Comparison of ENCODE assay signal across 15 cellular contexts in the genomic region with DNA sequence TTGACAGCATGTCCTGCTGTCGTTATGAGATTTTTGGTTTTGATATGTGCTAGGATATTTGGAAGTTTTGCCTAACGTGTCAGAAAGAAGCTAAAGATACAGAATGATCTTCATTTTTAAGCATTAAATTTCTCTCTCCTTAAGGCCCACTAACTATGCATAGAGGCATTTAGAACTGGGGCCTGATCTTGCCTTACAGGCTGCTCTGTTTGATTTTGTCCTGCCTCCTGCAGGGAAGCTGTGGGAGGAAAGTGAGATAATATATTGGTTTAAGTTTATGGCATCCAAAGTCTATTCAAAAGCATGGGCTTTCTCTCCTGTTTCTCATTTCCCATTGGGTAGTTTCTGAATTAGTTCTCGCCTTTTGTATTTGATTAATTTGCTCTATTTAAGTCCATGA.
DNase-seq lines count a peak whose midpoint lies in the region; ATAC-seq and TF ChIP-seq lines count a peak whose summit lies in the region.
"Had no signal": no experiment of that assay in that cellular context is flagged by ENCODE, and none has a peak within 500 bp of the region (broad histone marks: within the 10 kb centered on the region; RNA-seq: fewer than 3 reads in every experiment).

No MANE protein-coding gene starts in this region.

- no peak overlapping the region for H2AFZ ChIP-seq in GM23338

- peaks cover 26% of the 10 kb centered on the region for H3K4me1 Mint-ChIP-seq in GM23338
- peaks cover 61% of the 10 kb centered on the region for H3K4me1 Mint-ChIP-seq in activated naive CD8-positive, alpha-beta T cell (ENCODE audit: low read depth)
- no peaks in the 10 kb centered on the region for H3K4me1 Mint-ChIP-seq in stimulated activated effector memory CD8-positive, alpha-beta T cell treated with anti-CD3 and anti-CD28 coated beads, Interleukin-12 subunit alpha, Interleukin-12 subunit beta, amount 100 ng/mL, for 72 hours

- no peak overlapping the region for H3K4me3 Mint-ChIP-seq in GM23338
- H3K4me3 Mint-ChIP-seq in activated naive CD8-positive, alpha-beta T cell = peak overlapping the region; percentile 18
- no peak overlapping the region for H3K4me3 Mint-ChIP-seq in stimulated activated effector memory CD8-positive, alpha-beta T cell treated with anti-CD3 and anti-CD28 coated beads, Interleukin-12 subunit alpha, Interleukin-12 subunit beta, amount 100 ng/mL, for 72 hours

- H3K4me3 ChIP-seq in GM23338 (no peak overlapping the region), HUES48 (ENCODE audit: low read depth, low read length) (no peak overlapping the region), mesendoderm (ENCODE audit: low read length) (no peak overlapping the region), SJCRH30 (no peak overlapping the region)

- H4K5ac ChIP-seq in mesendoderm (ENCODE audit: low read length) = no peak overlapping the region

- no peak overlapping the region for H4K8ac ChIP-seq in mesendoderm (ENCODE audit: low read depth, low read length)

- no CpG with 5 or more reads among the region's 3 CpGs for WGBS in mesendoderm (ENCODE audit: extremely low coverage, insufficient coverage, low lambda C conversion rate)

- H3K36me3 ChIP-seq in GM23338 (ENCODE audit: insufficient read depth) (no peaks in the 10 kb centered on the region), HUES48 (ENCODE audit: control insufficient read depth, insufficient read depth, low read length) (no peaks in the 10 kb centered on the region), mesendoderm (ENCODE audit: control insufficient read depth, insufficient read depth, low read length) (no peaks in the 10 kb centered on the region), SJCRH30 (no peaks in the 10 kb centered on the region)

- H2BK120ac ChIP-seq in mesendoderm (ENCODE audit: low read depth, low read length) = no peak overlapping the region

- H3K4me2 ChIP-seq in GM23338 (no peak overlapping the region), mesendoderm (ENCODE audit: low read length) (no peak overlapping the region)

- no peaks in the 10 kb centered on the region for H4K20me1 ChIP-seq in GM23338 (replicated peaks; ENCODE audit: insufficient read depth)

- no peak overlapping the region for H3K18ac ChIP-seq in mesendoderm (ENCODE audit: low read length)

- H3K9me3 Mint-ChIP-seq in GM23338 = no peaks in the 10 kb centered on the region
- H3K9me3 Mint-ChIP-seq in activated naive CD8-positive, alpha-beta T cell (ENCODE audit: low read depth) = peaks cover 3% of the 10 kb centered on the region
- H3K9me3 Mint-ChIP-seq in stimulated activated effector memory CD8-positive, alpha-beta T cell treated with anti-CD3 and anti-CD28 coated beads, Interleukin-12 subunit alpha, Interleukin-12 subunit beta, amount 100 ng/mL, for 72 hours = peaks cover 9% of the 10 kb centered on the region

- H3K9me3 ChIP-seq in HUES48 (ENCODE audit: control insufficient read depth, insufficient read depth, low read length) (no peaks in the 10 kb centered on the region), SJCRH30 (replicated peaks) (no peaks in the 10 kb centered on the region)

- TF ChIP-seq CTCF in GM23338 (conservative IDR thresholded peaks at IDR 0.05; ENCODE audit: low read depth in 2 of 2) = no peak

- no peak overlapping the region for H3K56ac ChIP-seq in mesendoderm (ENCODE audit: low read length)

- no peaks in the 10 kb centered on the region for H3K79me1 ChIP-seq in mesendoderm (ENCODE audit: low read length)

- DNase-seq in GM23338 (ENCODE audit: low spot score) (no peak), mesendoderm (peak; percentile 47), cerebellar cortex (ENCODE audit: low spot score) (no peak), SJCRH30 (no peak)
- DNase-seq in stimulated activated effector memory CD8-positive, alpha-beta T cell treated with anti-CD3 and anti-CD28 coated beads, Interleukin-12 subunit alpha, Interleukin-12 subunit beta, amount 100 ng/mL, for 72 hours (ENCODE audit: low spot score in 2 of 2) = no peak
- DNase-seq: AML-193, IMR-90, NCI-H1417 treated with DMSO at 0.1 percent for 48 hours, NCI-H2029, NCI-H2171, NCI-H526 had no signal

- H2BK15ac ChIP-seq in mesendoderm (replicated peaks; ENCODE audit: low read depth) = no peak overlapping the region

- H3K27ac Mint-ChIP-seq in GM23338 = no peak overlapping the region
- peak overlapping the region; percentile 64 for H3K27ac Mint-ChIP-seq in activated naive CD8-positive, alpha-beta T cell
- H3K27ac Mint-ChIP-seq in stimulated activated effector memory CD8-positive, alpha-beta T cell treated with anti-CD3 and anti-CD28 coated beads, Interleukin-12 subunit alpha, Interleukin-12 subunit beta, amount 100 ng/mL, for 72 hours = no peak overlapping the region

- H3K27me3 ChIP-seq in GM23338 (ENCODE audit: insufficient read depth) (no peaks in the 10 kb centered on the region), HUES48 (ENCODE audit: control insufficient read depth, insufficient read depth, low read length) (no peaks in the 10 kb centered on the region), mesendoderm (ENCODE audit: insufficient read depth, low read length, poor library complexity) (no peaks in the 10 kb centered on the region), SJCRH30 (peaks cover 3% of the 10 kb centered on the region)

- no peaks in the 10 kb centered on the region for H3F3A ChIP-seq in GM23338 (replicated peaks; ENCODE audit: low read depth)

- peak; percentile 57; the same call in 2 of the 3 replicates for ATAC-seq in GM23338
- no peak for ATAC-seq in stimulated activated effector memory CD8-positive, alpha-beta T cell treated with anti-CD3 and anti-CD28 coated beads, Interleukin-12 subunit alpha, Interleukin-12 subunit beta, amount 100 ng/mL, for 72 hours
- ATAC-seq: Right ventricle myocardium inferior had no signal

- no peaks in the 10 kb centered on the region for H3K36me3 Mint-ChIP-seq in GM23338 (ENCODE audit: low read depth)
- H3K36me3 Mint-ChIP-seq in activated naive CD8-positive, alpha-beta T cell = no peaks in the 10 kb centered on the region
- no peaks in the 10 kb centered on the region for H3K36me3 Mint-ChIP-seq in stimulated activated effector memory CD8-positive, alpha-beta T cell treated with anti-CD3 and anti-CD28 coated beads, Interleukin-12 subunit alpha, Interleukin-12 subunit beta, amount 100 ng/mL, for 72 hours

- no peak overlapping the region for H3K4ac ChIP-seq in mesendoderm (ENCODE audit: low read depth, low read length)

- H3K9ac ChIP-seq in HUES48 (ENCODE audit: low read depth, low read length) = no peak overlapping the region
- no peak overlapping the region for H3K9ac ChIP-seq in mesendoderm (ENCODE audit: low read length)

- H2BK5ac ChIP-seq in mesendoderm (ENCODE audit: low read length) = no peak overlapping the region

- H3K79me2 ChIP-seq in GM23338 (replicated peaks; ENCODE audit: insufficient read depth) (no peaks in the 10 kb centered on the region), mesendoderm (ENCODE audit: control insufficient read depth, insufficient read depth, low read length) (no peaks in the 10 kb centered on the region)

- no peak overlapping the region for H3K23ac ChIP-seq in mesendoderm (ENCODE audit: low read length)

- H3K27me3 Mint-ChIP-seq in GM23338 (ENCODE audit: insufficient read depth, low read depth, poor library complexity) = no peaks in the 10 kb centered on the region
- H3K27me3 Mint-ChIP-seq in activated naive CD8-positive, alpha-beta T cell = no peaks in the 10 kb centered on the region

- H3K9me2 ChIP-seq in GM23338 (ENCODE audit: insufficient read depth) = no peaks in the 10 kb centered on the region; the same call in 1 of the 2 replicates

- H2AK5ac ChIP-seq in mesendoderm (ENCODE audit: low read length) = no peak overlapping the region

- H3K27ac ChIP-seq in GM23338 (ENCODE audit: low read depth) (no peak overlapping the region), HUES48 (ENCODE audit: low read depth, low read length) (peak overlapping the region; percentile 10), mesendoderm (ENCODE audit: low read depth, low read length) (no peak overlapping the region), SJCRH30 (no peak overlapping the region)
- H3K27ac ChIP-seq: C4-2B had no signal

- H3K4me1 ChIP-seq in GM23338 (ENCODE audit: insufficient read depth) (peaks cover 23% of the 10 kb centered on the region; the same call in 1 of the 2 replicates), HUES48 (ENCODE audit: control insufficient read depth, insufficient read depth, low read length) (peaks cover 5% of the 10 kb centered on the region), mesendoderm (ENCODE audit: control insufficient read depth, low read depth, low read length) (peaks cover 2% of the 10 kb centered on the region), SJCRH30 (no peaks in the 10 kb centered on the region)

TF ChIP-seq in GM23338, 12 proteins besides CTCF, POLR2A, EP300 and RAD21 (continues in another document):
- TF ChIP-seq, protein P1, sequence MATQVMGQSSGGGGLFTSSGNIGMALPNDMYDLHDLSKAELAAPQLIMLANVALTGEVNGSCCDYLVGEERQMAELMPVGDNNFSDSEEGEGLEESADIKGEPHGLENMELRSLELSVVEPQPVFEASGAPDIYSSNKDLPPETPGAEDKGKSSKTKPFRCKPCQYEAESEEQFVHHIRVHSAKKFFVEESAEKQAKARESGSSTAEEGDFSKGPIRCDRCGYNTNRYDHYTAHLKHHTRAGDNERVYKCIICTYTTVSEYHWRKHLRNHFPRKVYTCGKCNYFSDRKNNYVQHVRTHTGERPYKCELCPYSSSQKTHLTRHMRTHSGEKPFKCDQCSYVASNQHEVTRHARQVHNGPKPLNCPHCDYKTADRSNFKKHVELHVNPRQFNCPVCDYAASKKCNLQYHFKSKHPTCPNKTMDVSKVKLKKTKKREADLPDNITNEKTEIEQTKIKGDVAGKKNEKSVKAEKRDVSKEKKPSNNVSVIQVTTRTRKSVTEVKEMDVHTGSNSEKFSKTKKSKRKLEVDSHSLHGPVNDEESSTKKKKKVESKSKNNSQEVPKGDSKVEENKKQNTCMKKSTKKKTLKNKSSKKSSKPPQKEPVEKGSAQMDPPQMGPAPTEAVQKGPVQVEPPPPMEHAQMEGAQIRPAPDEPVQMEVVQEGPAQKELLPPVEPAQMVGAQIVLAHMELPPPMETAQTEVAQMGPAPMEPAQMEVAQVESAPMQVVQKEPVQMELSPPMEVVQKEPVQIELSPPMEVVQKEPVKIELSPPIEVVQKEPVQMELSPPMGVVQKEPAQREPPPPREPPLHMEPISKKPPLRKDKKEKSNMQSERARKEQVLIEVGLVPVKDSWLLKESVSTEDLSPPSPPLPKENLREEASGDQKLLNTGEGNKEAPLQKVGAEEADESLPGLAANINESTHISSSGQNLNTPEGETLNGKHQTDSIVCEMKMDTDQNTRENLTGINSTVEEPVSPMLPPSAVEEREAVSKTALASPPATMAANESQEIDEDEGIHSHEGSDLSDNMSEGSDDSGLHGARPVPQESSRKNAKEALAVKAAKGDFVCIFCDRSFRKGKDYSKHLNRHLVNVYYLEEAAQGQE (IDR thresholded peaks at IDR 0.05; ENCODE audit: unreplicated experiment) = no peak
- TF ChIP-seq CREB1 (CRISPR knock-in tag; IDR thresholded peaks at IDR 0.05; ENCODE audit: low read depth) = no peak
- TF ChIP-seq EZH2 (IDR thresholded peaks at IDR 0.05; ENCODE audit: low read depth, unreplicated experiment) = no peak
